ENCODE assay signal across 16 cellular contexts in the genomic region with DNA sequence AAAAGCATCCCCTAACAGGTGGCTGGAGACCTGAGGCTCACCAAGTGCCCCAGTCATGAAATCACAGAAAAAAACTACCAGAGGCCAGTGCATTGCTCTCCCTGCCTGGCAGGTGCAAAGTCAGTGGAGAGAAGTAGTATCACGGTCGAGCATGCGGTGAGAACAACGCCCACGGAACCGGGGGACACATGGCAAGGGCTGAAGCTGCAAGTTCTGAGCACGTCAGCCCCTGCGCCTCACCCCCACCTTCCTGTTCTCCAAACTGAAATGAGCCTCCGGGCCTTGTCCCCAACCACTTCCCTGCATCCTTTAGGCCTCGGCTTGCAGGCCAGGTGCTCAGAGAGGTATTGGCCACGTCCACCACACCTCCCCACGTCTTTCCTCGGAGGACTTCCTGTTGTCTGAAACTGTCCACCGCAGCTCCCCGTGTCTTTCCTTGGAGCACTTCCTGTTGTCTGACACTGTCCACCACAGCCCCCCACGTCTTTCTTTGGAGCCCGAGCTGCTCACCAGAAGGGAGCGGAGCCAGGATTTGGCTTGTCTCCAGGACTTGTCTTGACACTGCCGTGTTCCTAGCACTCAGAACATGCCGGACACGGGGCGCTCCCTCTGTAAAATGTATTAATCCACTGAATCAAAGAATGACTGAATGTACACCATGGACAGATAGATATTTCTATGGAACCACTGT.
"Had no signal": no experiment of that assay in that cellular context is flagged by ENCODE, and none has a peak within 500 bp of the region (broad histone marks: within the 10 kb centered on the region; RNA-seq: fewer than 3 reads in every experiment).

No MANE protein-coding gene starts in this region.

- DNase-seq: activated CD4-positive, alpha-beta T cell treated with anti-CD3 and anti-CD28 coated beads, Interleukin-2, amount 50 U/mL, for 48 hours; activated naive CD4-positive, alpha-beta T cell treated with anti-CD3 and anti-CD28 coated beads, Interleukin-2, amount 10 ng/mL, durations not matched to agents 7 days and 5 days; activated naive CD8-positive, alpha-beta T cell treated with anti-CD3 and anti-CD28 coated beads, Interleukin-2, amount 50 U/mL, for 24 hours; activated T-cell treated with anti-CD3 and anti-CD28 coated beads, Interleukin-2, amount 50 U/mL, for 24 hours; cortex of kidney; heart right ventricle; immature natural killer cell; kidney glomerular epithelial cell; mesenchymal stem cell; naive B cell; stimulated activated naive B cell treated with anti-CD40 and anti-IgM and Interleukin-4, amounts not matched to agents 10 μg/mL and 1 μg/mL and 100 μg/mL, for 72 hours; T-helper 17 cell; WERI-Rb-1 had no signal

- H3K36me3 ChIP-seq: gastroesophageal sphincter, heart right ventricle, WERI-Rb-1 had no signal

- ATAC-seq: activated naive CD8-positive, alpha-beta T cell treated with anti-CD3 and anti-CD28 coated beads, Interleukin-2, amount 50 U/mL, for 24 hours; esophagus mucosa; gastroesophageal sphincter; heart right ventricle; mucosa of descending colon; stimulated activated naive B cell treated with anti-CD40 and anti-IgM and Interleukin-4, amounts not matched to agents 10 μg/mL and 1 μg/mL and 100 μg/mL, for 72 hours; T-helper 17 cell had no signal

- H3K4me3 ChIP-seq: gastroesophageal sphincter, heart right ventricle, mucosa of descending colon had no signal

- H3K9me3 ChIP-seq: gastroesophageal sphincter, heart right ventricle, mucosa of descending colon had no signal

- H3K27ac ChIP-seq: gastroesophageal sphincter, heart right ventricle, WERI-Rb-1 had no signal

- H3K4me1 ChIP-seq: gastroesophageal sphincter, heart right ventricle had no signal
